Comparison of ENCODE assay signal across 1 cellular context in the genomic region with DNA sequence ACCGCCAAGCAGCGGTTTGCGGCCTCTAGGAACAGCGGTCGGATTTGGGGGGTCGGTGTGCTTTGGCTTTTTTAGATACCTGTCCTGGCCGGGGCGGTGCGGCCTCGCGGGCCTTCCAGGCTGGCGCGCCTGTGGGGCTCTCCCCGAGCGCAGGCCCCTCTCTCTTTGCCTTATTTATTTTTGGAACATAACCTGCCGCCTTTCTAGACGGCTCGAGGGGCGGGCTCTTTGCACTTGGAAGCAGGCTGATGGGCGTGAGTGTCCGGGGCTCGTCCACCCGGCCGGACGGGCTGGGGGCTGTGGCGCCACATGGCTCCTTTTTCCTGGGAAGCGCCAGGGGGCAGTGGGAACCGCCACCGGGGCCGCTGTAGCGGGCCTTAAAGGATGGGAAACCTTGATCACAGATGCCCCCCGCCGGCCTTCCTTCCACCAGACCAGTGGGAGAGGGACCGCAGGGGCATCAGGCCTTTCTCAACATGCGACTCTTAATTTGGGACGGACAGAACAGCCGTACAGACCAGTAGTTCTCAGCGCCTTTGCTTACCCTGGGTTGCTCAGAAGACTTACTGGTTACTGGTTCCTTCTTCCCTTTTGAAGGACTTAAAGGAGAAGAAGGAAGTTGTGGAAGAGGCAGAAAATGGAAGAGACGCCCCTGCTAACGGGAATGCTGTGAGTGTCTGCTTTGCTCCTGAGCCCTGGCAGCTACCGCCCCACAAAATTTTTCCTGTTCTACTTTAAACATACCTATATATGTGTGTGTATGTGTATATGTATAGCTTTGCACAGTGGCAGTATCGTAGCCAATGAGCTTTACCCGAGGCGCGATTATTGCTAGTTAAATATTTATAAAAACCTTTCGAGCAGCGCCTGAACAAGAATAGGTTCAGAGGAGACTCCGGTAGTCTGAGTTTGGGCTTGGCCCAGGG.
TF ChIP-seq lines count a peak whose summit lies in the region.

No MANE protein-coding gene starts in this region.

TF ChIP-seq in K562, 482 proteins besides CTCF, POLR2A, EP300 and RAD21 (continued from another document):
- no peak for TF ChIP-seq MBD1 (CRISPR knock-in tag; IDR thresholded peaks at IDR 0.05)
- TF ChIP-seq, protein P1, sequence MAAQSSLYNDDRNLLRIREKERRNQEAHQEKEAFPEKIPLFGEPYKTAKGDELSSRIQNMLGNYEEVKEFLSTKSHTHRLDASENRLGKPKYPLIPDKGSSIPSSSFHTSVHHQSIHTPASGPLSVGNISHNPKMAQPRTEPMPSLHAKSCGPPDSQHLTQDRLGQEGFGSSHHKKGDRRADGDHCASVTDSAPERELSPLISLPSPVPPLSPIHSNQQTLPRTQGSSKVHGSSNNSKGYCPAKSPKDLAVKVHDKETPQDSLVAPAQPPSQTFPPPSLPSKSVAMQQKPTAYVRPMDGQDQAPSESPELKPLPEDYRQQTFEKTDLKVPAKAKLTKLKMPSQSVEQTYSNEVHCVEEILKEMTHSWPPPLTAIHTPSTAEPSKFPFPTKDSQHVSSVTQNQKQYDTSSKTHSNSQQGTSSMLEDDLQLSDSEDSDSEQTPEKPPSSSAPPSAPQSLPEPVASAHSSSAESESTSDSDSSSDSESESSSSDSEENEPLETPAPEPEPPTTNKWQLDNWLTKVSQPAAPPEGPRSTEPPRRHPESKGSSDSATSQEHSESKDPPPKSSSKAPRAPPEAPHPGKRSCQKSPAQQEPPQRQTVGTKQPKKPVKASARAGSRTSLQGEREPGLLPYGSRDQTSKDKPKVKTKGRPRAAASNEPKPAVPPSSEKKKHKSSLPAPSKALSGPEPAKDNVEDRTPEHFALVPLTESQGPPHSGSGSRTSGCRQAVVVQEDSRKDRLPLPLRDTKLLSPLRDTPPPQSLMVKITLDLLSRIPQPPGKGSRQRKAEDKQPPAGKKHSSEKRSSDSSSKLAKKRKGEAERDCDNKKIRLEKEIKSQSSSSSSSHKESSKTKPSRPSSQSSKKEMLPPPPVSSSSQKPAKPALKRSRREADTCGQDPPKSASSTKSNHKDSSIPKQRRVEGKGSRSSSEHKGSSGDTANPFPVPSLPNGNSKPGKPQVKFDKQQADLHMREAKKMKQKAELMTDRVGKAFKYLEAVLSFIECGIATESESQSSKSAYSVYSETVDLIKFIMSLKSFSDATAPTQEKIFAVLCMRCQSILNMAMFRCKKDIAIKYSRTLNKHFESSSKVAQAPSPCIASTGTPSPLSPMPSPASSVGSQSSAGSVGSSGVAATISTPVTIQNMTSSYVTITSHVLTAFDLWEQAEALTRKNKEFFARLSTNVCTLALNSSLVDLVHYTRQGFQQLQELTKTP (IDR thresholded peaks at IDR 0.05; ENCODE audit: low read depth in 1 of 2, partially characterized antibody in 2 of 2): no peak
TF ChIP-seq in K562: peak in this region for 4.
